ENCODE assay signal across 8 cellular contexts in genomic region chr9:16705121-16705604, GRCh38.
A peak's percentile ranks its signal among the peaks of the same experiment; 100 is the strongest.
DNase-seq lines count a peak whose midpoint lies in the region; FAIRE-seq and TF ChIP-seq lines count a peak whose summit lies in the region.

No MANE protein-coding gene starts in this region.

- no peaks in the 10 kb centered on the region for H3K4me1 ChIP-seq in effector memory CD4-positive, alpha-beta T cell (ENCODE audit: control insufficient read depth, insufficient read depth, low read length, poor library complexity, severe bottlenecking)
- no peaks in the 10 kb centered on the region for H3K4me1 ChIP-seq in small intestine (ENCODE audit: control insufficient read depth in 2 of 2, insufficient read depth in 1 of 2, low read depth in 1 of 2, low read length in 1 of 2)

- no peak for FAIRE-seq in small intestine (lab: Jason Lieb, UNC)

- no peaks in the 10 kb centered on the region for H3K9me3 ChIP-seq in effector memory CD4-positive, alpha-beta T cell (ENCODE audit: control insufficient read depth, low read length)
- no peaks in the 10 kb centered on the region for H3K9me3 ChIP-seq in small intestine (ENCODE audit: control insufficient read depth, low read depth)

- no peaks in the 10 kb centered on the region for H3K27me3 ChIP-seq in effector memory CD4-positive, alpha-beta T cell (replicated peaks; ENCODE audit: control insufficient read depth, insufficient read depth, low read length, poor library complexity, severe bottlenecking)
- no peaks in the 10 kb centered on the region for H3K27me3 ChIP-seq in small intestine (ENCODE audit: control insufficient read depth in 2 of 2, insufficient read depth in 2 of 2, low read length in 2 of 2)

- H3K36me3 ChIP-seq in effector memory CD4-positive, alpha-beta T cell (ENCODE audit: control insufficient read depth, insufficient read depth, low read length): no peaks in the 10 kb centered on the region
- H3K36me3 ChIP-seq in small intestine (ENCODE audit: control insufficient read depth in 2 of 2, insufficient read depth in 2 of 2, low read length in 2 of 2): no peaks in the 10 kb centered on the region

- H3K4me3 ChIP-seq in effector memory CD4-positive, alpha-beta T cell (ENCODE audit: insufficient read depth, low read depth, low read length, poor library complexity, severe bottlenecking): no peak overlapping the region
- H3K4me3 ChIP-seq in small intestine (ENCODE audit: low read depth in 1 of 2, low read length in 2 of 2): no peak overlapping the region

- in situ Hi-C loops in GM13976 (cut with MboI; ENCODE audit: low sequenced_read_pairs, unreplicated experiment): no loop called here

- 40 to 63% (median 49%) methylated on average over 9 of the region's 9 CpGs for WGBS in small intestine, 3 donors

- TF ChIP-seq CTCF in GM13976 (IDR thresholded peaks at IDR 0.05; ENCODE audit: borderline replicate concordance, control extremely low read depth, extremely low read depth, insufficient read depth, missing control alignments): no peak

- H3K27ac ChIP-seq in epithelial cell of prostate (peak overlapping the region; percentile 48), small intestine (ENCODE audit: low read depth in 1 of 2, low read length in 1 of 2) (peak overlapping the region in 1 of 2 donors; percentile 92)
- no peak overlapping the region for H3K27ac ChIP-seq in effector memory CD4-positive, alpha-beta T cell (ENCODE audit: insufficient read depth, low read length, poor library complexity, severe bottlenecking)

- DNase-seq in AG08396 (ENCODE audit: low spot score) (peak; percentile 84), NCI-H460 (ENCODE audit: extremely low read depth, low read depth) (peak; percentile 86), epithelial cell of prostate (ENCODE audit: low read depth, low spot score) (no peak), midbrain (lab: John Stamatoyannopoulos, UW) (peak; percentile 60), GM13976 (ENCODE audit: low spot score) (no peak), KG1 (lab: John Stamatoyannopoulos, UW) (no peak), small intestine (no peak)
- DNase-seq in effector memory CD4-positive, alpha-beta T cell: no peak

Comparison
In these comparisons a context has a peak if more than half of its experiments do, and no peak if none do; other contexts are left out.
1. DNase-seq: peak in AG08396 (single experiment), NCI-H460 (single experiment) and midbrain (single experiment); none in epithelial cell of prostate (single experiment), effector memory CD4-positive, alpha-beta T cell (0 of 3), GM13976 (single experiment), KG1 (single experiment) and small intestine (single experiment).